In genomic region chr3:157088506-157089454, GRCh38 we compare ENCODE assay signal across 1 cellular context.
TF ChIP-seq lines count a peak whose summit lies in the region.

No MANE protein-coding gene starts in this region.

TF ChIP-seq in WTC11, 78 proteins besides CTCF, POLR2A, EP300 and RAD21 (continued from another document):
- TF ChIP-seq ZMAT4 (CRISPR knock-in tag; IDR thresholded peaks at IDR 0.05) (no peak), MYBL2 (CRISPR knock-in tag; IDR thresholded peaks at IDR 0.05) (0 out of 2 replicates have a peak, but pooled peaks have one; percentile 22), ZNF423 (CRISPR knock-in tag; IDR thresholded peaks at IDR 0.05) (no peak), NR2C2 (CRISPR knock-in tag; IDR thresholded peaks at IDR 0.05) (peak; percentile 25; the same call in 1 of the 2 replicates)
